ENCODE assay signal across 23 cellular contexts in the genomic region with DNA sequence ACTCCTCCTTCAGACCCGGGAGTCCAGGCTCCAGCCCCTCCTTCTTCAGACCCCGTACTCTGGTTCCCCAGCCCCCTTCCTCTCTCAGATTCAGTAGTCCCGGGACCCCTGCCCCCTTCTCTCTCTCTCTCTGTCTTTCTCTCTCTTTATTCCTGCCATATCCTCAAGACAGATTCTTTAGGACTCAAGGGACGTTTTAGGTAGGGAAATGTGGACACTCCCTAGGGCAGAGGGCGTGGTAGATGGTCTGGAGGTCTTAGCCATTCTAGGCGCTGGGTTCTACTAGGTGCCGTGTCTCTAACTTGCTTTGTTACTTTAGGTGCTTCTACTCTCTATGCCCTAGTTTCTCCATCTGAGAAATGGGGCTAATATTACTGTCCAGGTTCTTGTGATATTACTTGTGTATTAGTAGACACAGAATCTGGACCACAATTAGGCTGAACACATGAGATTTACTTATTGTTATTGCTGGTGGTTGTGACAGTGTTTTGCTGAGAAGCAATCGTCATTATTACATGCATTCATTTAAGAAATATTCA. TPM values are rescaled to one million over a fixed set of nuclear protein-coding genes. Genes with fewer than 3 reads are reported as not detected.
DNase-seq lines count a peak whose midpoint lies in the region; ATAC-seq and FAIRE-seq lines count a peak whose summit lies in the region.
"Had no signal": no experiment of that assay in that cellular context is flagged by ENCODE, and none has a peak within 500 bp of the region (broad histone marks: within the 10 kb centered on the region; RNA-seq: fewer than 3 reads in every experiment).

No MANE protein-coding gene starts in this region.

- FAIRE-seq in RCC 7860 (lab: Jason Lieb, UNC) = no peak
- FAIRE-seq: bronchial epithelial cell, endothelial cell of umbilical vein, H54, islet of Langerhans had no signal

- intact Hi-C loops in left colon (cut with DNase I, micrococcal nuclease) = no loop called here

- H3K27me3 ChIP-seq in HAP-1 (ENCODE audit: low read depth) = no peaks in the 10 kb centered on the region
- H3K27me3 ChIP-seq: Peyer's patch had no signal

- ATAC-seq in activated naive CD8-positive, alpha-beta T cell treated with anti-CD3 and anti-CD28 coated beads, Interleukin-2, amount 50 U/mL, for 24 hours = no peak
- ATAC-seq in T-helper 17 cell = no peak
- no peak for ATAC-seq in stimulated activated naive CD8-positive, alpha-beta T cell treated with anti-CD3 and anti-CD28 coated beads, Interleukin-15, amount 100 ng/mL, for 72 hours
- no peak for ATAC-seq in left colon

- DNase-seq in activated naive CD8-positive, alpha-beta T cell treated with anti-CD3 and anti-CD28 coated beads, Interleukin-2, amount 50 U/mL, for 24 hours = no peak
- DNase-seq in T-helper 17 cell (no peak), HAP-1 (ENCODE audit: low spot score in 2 of 2) (no peak), RCC 7860 (ENCODE audit: low spot score) (no peak), left colon (no peak)
- no peak for DNase-seq in stimulated activated naive CD8-positive, alpha-beta T cell treated with anti-CD3 and anti-CD28 coated beads, Interleukin-15, amount 100 ng/mL, for 72 hours
- DNase-seq: activated CD4-positive, alpha-beta T cell treated with anti-CD3 and anti-CD28 coated beads, Interleukin-2, amount 50 U/mL, for 4 hours; activated gamma-delta T cell; DMS53; KBM-7; NCI-H1436; NCI-H446 treated with DMSO at 0.1 percent for 48 hours; Peyer's patch; stimulated activated CD4-positive, alpha-beta T cell treated with anti-CD3 and anti-CD28 coated beads, Interleukin-12 subunit alpha, Interleukin-12 subunit beta, amount 100 ng/mL, for 4 hours had no signal

- H3K9me3 ChIP-seq in T-helper 17 cell (ENCODE audit: control insufficient read depth, low read length, poor library complexity, severe bottlenecking) = no peaks in the 10 kb centered on the region
- H3K9me3 ChIP-seq in iPS-18c (ENCODE audit: control insufficient read depth, insufficient read depth, low read length) = peaks cover 3% of the 10 kb centered on the region
- no peaks in the 10 kb centered on the region for H3K9me3 ChIP-seq in HAP-1
- H3K9me3 ChIP-seq: Peyer's patch, prostate gland had no signal

- peaks cover 32% of the 10 kb centered on the region for H3K4me1 Mint-ChIP-seq in activated naive CD8-positive, alpha-beta T cell (ENCODE audit: low read depth)
- peaks cover 59% of the 10 kb centered on the region for H3K4me1 Mint-ChIP-seq in activated naive CD8-positive, alpha-beta T cell treated with anti-CD3 and anti-CD28 coated beads, Interleukin-2, amount 50 U/mL, for 24 hours
- peaks cover 14% of the 10 kb centered on the region for H3K4me1 Mint-ChIP-seq in T-helper 17 cell
- H3K4me1 Mint-ChIP-seq in stimulated activated naive CD8-positive, alpha-beta T cell treated with anti-CD3 and anti-CD28 coated beads, Interleukin-15, amount 100 ng/mL, for 72 hours = peaks cover 74% of the 10 kb centered on the region

- H3K4me1 ChIP-seq in HAP-1 = peaks cover 8% of the 10 kb centered on the region
- H3K4me1 ChIP-seq: prostate gland had no signal

- H3K36me3 ChIP-seq in HAP-1 (replicated peaks) = no peaks in the 10 kb centered on the region
- H3K36me3 ChIP-seq: Peyer's patch, prostate gland had no signal

- in situ Hi-C loops in HAP-1 (cut with MboI; ENCODE audit: low sequenced_read_pairs) = no loop called here

- H3K9me3 Mint-ChIP-seq in activated naive CD8-positive, alpha-beta T cell (ENCODE audit: low read depth) = no peaks in the 10 kb centered on the region
- no peaks in the 10 kb centered on the region for H3K9me3 Mint-ChIP-seq in activated naive CD8-positive, alpha-beta T cell treated with anti-CD3 and anti-CD28 coated beads, Interleukin-2, amount 50 U/mL, for 24 hours
- no peaks in the 10 kb centered on the region for H3K9me3 Mint-ChIP-seq in stimulated activated naive CD8-positive, alpha-beta T cell treated with anti-CD3 and anti-CD28 coated beads, Interleukin-15, amount 100 ng/mL, for 72 hours

- H3K36me3 Mint-ChIP-seq in activated naive CD8-positive, alpha-beta T cell = no peaks in the 10 kb centered on the region
- H3K36me3 Mint-ChIP-seq in activated naive CD8-positive, alpha-beta T cell treated with anti-CD3 and anti-CD28 coated beads, Interleukin-2, amount 50 U/mL, for 24 hours (ENCODE audit: low read depth) = peaks cover 12% of the 10 kb centered on the region
- H3K36me3 Mint-ChIP-seq in T-helper 17 cell (ENCODE audit: low read depth) = peaks cover 2% of the 10 kb centered on the region

- H3K27me3 Mint-ChIP-seq in activated naive CD8-positive, alpha-beta T cell = no peaks in the 10 kb centered on the region
- no peaks in the 10 kb centered on the region for H3K27me3 Mint-ChIP-seq in activated naive CD8-positive, alpha-beta T cell treated with anti-CD3 and anti-CD28 coated beads, Interleukin-2, amount 50 U/mL, for 24 hours
- no peaks in the 10 kb centered on the region for H3K27me3 Mint-ChIP-seq in T-helper 17 cell
- peaks cover 7% of the 10 kb centered on the region for H3K27me3 Mint-ChIP-seq in stimulated activated naive CD8-positive, alpha-beta T cell treated with anti-CD3 and anti-CD28 coated beads, Interleukin-15, amount 100 ng/mL, for 72 hours

- H3K4me3 Mint-ChIP-seq in activated naive CD8-positive, alpha-beta T cell = no peak overlapping the region
- no peak overlapping the region for H3K4me3 Mint-ChIP-seq in activated naive CD8-positive, alpha-beta T cell treated with anti-CD3 and anti-CD28 coated beads, Interleukin-2, amount 50 U/mL, for 24 hours
- no peak overlapping the region for H3K4me3 Mint-ChIP-seq in T-helper 17 cell
- H3K4me3 Mint-ChIP-seq in stimulated activated naive CD8-positive, alpha-beta T cell treated with anti-CD3 and anti-CD28 coated beads, Interleukin-15, amount 100 ng/mL, for 72 hours = peak overlapping the region; percentile 54 to 57

- peak overlapping the region; percentile 25 for H3K4me3 ChIP-seq in iPS-18c (ENCODE audit: insufficient read depth, low read depth, low read length)
- no peak overlapping the region for H3K4me3 ChIP-seq in HAP-1
- H3K4me3 ChIP-seq: Peyer's patch, prostate gland had no signal

- peak overlapping the region; percentile 7 for H3K27ac Mint-ChIP-seq in activated naive CD8-positive, alpha-beta T cell
- no peak overlapping the region for H3K27ac Mint-ChIP-seq in activated naive CD8-positive, alpha-beta T cell treated with anti-CD3 and anti-CD28 coated beads, Interleukin-2, amount 50 U/mL, for 24 hours
- H3K27ac Mint-ChIP-seq in T-helper 17 cell = peak overlapping the region; percentile 57
- peak overlapping the region; percentile 93 to 95 for H3K27ac Mint-ChIP-seq in stimulated activated naive CD8-positive, alpha-beta T cell treated with anti-CD3 and anti-CD28 coated beads, Interleukin-15, amount 100 ng/mL, for 72 hours

RNA-seq across cellular contexts. Expression of gene C19orf84, which starts 0.8 kb away (rescaled TPM):
- not detected for total RNA-seq in T-helper 17 cell
- total RNA-seq in left colon = not detected
- total RNA-seq: bronchial epithelial cell, endothelial cell of umbilical vein, Peyer's patch, temporal lobe had no signal

RNA-seq across cellular contexts. Expression of gene LIM2, which starts 3.4 kb away (rescaled TPM):
- total RNA-seq in T-helper 17 cell (not detected), left colon (not detected)
- total RNA-seq: bronchial epithelial cell; endothelial cell of umbilical vein; Peyer's patch; prostate gland; T-helper 1 cell treated with Interleukin-12 subunit alpha and Interleukin-12 subunit beta and Interleukin-4 antibody, amounts not matched to agents 30 ng/mL and 1 ng/mL, for 36 hours; temporal lobe had no signal

RNA-seq across cellular contexts. Expression of gene NKG7, which starts 18.7 kb away (rescaled TPM):
- 10 to 100 TPM; 10.7 to 13.0 TPM for total RNA-seq in T-helper 17 cell
- total RNA-seq in left colon = 1 to 10 TPM; 1.5 to 5.0 TPM
- total RNA-seq: bronchial epithelial cell, endothelial cell of umbilical vein, temporal lobe had no signal

RNA-seq across cellular contexts. Expression of gene CLDND2, which starts 22.3 kb away (rescaled TPM):
- total RNA-seq in T-helper 17 cell = under 1 TPM; 0.34 to 0.57 TPM
- 1 to 10 TPM; 1.7 to 1.8 TPM for total RNA-seq in left colon
- total RNA-seq: bronchial epithelial cell, Peyer's patch, temporal lobe had no signal

RNA-seq across cellular contexts. Expression of gene ETFB, which starts 25.0 kb away (rescaled TPM):
- total RNA-seq in T-helper 17 cell (10 to 100 TPM; 35.6 to 36.1 TPM), left colon (100 to 1,000 TPM; 147 to 198 TPM)

Comparison
In these comparisons a context has a peak if more than half of its experiments do, and no peak if none do; other contexts are left out.
1. H3K4me3 Mint-ChIP-seq: peak in stimulated activated naive CD8-positive, alpha-beta T cell treated with anti-CD3 and anti-CD28 coated beads, Interleukin-15, amount 100 ng/mL, for 72 hours (2 of 2); none in activated naive CD8-positive, alpha-beta T cell (single experiment), activated naive CD8-positive, alpha-beta T cell treated with anti-CD3 and anti-CD28 coated beads, Interleukin-2, amount 50 U/mL, for 24 hours (single experiment) and T-helper 17 cell (single experiment).